22 cellular contexts compared by ENCODE assay signal in the genomic region with DNA sequence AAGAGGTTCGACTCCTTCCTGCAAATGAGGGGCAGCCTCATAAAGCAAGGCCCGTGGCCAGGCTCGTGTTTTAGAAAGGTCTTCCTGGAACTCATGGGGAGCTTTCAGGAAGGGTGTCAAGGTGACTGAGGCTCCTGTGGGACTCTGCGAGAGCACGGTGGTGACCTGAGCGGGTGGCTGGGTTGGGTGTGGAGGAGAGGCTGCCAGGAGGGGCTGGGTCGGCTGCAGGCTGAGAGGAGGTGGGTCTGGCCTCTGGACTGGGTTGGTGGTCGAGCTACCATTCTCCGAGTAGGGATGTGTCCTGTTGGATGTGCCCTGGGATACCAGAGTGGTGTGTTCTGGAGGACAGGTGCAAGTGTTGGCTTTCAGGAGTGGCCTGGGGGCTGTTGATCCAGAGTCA.
DNase-seq lines count a peak whose midpoint lies in the region; ATAC-seq and TF ChIP-seq lines count a peak whose summit lies in the region.
"Had no signal": no experiment of that assay in that cellular context is flagged by ENCODE, and none has a peak within 500 bp of the region (broad histone marks: within the 10 kb centered on the region; RNA-seq: fewer than 3 reads in every experiment).

No MANE protein-coding gene starts in this region.

- H3K4me1 ChIP-seq in Peyer's patch (no peaks in the 10 kb centered on the region), gastrocnemius medialis (peaks cover 33 to 73% of the 10 kb centered on the region in 2 donors)
- H3K4me1 ChIP-seq: suprapubic skin, vagina had no signal

- no peak for DNase-seq in activated T-cell treated with anti-CD3 and anti-CD28 coated beads, Interleukin-2, amount 50 U/mL, for 24 hours
- no peak for DNase-seq in activated T-cell treated with anti-CD3 and anti-CD28 coated beads for 4 hours
- DNase-seq in Peyer's patch, result peak in 2 of 3 donors; percentile 40 to 46
- DNase-seq in central memory CD8-positive, alpha-beta T cell (ENCODE audit: low spot score in 2 of 2), result no peak
- DNase-seq in gastrocnemius medialis, result peak in 1 of 2 donors; percentile 29
- no peak for DNase-seq in NCI-H1436 treated with DMSO at 0.1 percent for 48 hours (lab: John Stamatoyannopoulos, UW)
- DNase-seq: HFFc6; mammary epithelial cell; MG63; NCI-H774; Right ventricle myocardium superior; small intestine; stimulated activated CD4-positive, alpha-beta T cell treated with anti-CD3 and anti-CD28 coated beads, Interleukin-4, amount 100 ng/mL, for 24 hours had no signal

- no peak overlapping the region for H3K4me3 Mint-ChIP-seq in activated T-cell treated with anti-CD3 and anti-CD28 coated beads, Interleukin-2, amount 50 U/mL, for 24 hours
- no peak overlapping the region for H3K4me3 Mint-ChIP-seq in central memory CD8-positive, alpha-beta T cell
- H3K4me3 Mint-ChIP-seq: HFFc6, nephron had no signal

- H3K4me3 ChIP-seq in Peyer's patch (no peak overlapping the region), gastrocnemius medialis (no peak overlapping the region)
- H3K4me3 ChIP-seq: MG63, suprapubic skin, vagina had no signal

- H3K4me1 Mint-ChIP-seq in activated T-cell treated with anti-CD3 and anti-CD28 coated beads, Interleukin-2, amount 50 U/mL, for 24 hours (ENCODE audit: low read depth), result peaks cover 13% of the 10 kb centered on the region
- H3K4me1 Mint-ChIP-seq in central memory CD8-positive, alpha-beta T cell, result peaks cover 29% of the 10 kb centered on the region

- H3K27ac Mint-ChIP-seq in activated T-cell treated with anti-CD3 and anti-CD28 coated beads, Interleukin-2, amount 50 U/mL, for 24 hours, result peak overlapping the region; percentile 61
- H3K27ac Mint-ChIP-seq in central memory CD8-positive, alpha-beta T cell (ENCODE audit: low read depth), result peak overlapping the region; percentile 68
- H3K27ac Mint-ChIP-seq: activated T-helper 2 cell treated with anti-CD3 and anti-CD28 coated beads, Interferon-gamma antibody, Interleukin-2, Interleukin-4, amounts not matched to agents 10 μg/mL and 5 μg/mL and 100 μg/mL, durations not matched to agents 14 hours and 24 hours and 36 hours; HFFc6; nephron; progenitor cell of endocrine pancreas had no signal

- no peaks in the 10 kb centered on the region for H3K27me3 Mint-ChIP-seq in activated T-cell treated with anti-CD3 and anti-CD28 coated beads, Interleukin-2, amount 50 U/mL, for 24 hours
- no peaks in the 10 kb centered on the region for H3K27me3 Mint-ChIP-seq in central memory CD8-positive, alpha-beta T cell
- H3K27me3 Mint-ChIP-seq: IgD-negative memory B cell, progenitor cell of endocrine pancreas had no signal

- intact Hi-C loops in gastrocnemius medialis (cut with DNase I; ENCODE audit: low total_unique reads), result no loop called here

- ATAC-seq in central memory CD8-positive, alpha-beta T cell (replicated peaks; ENCODE audit: extremely low read depth, poor library complexity, severe bottlenecking), result no peak
- ATAC-seq in gastrocnemius medialis (no peak), GM19324 (IDR thresholded peaks at IDR 0.05; ENCODE audit: low FRiP score, unreplicated experiment) (no peak), HG03432 (IDR thresholded peaks at IDR 0.05; ENCODE audit: unreplicated experiment) (no peak)

- H3K9me3 Mint-ChIP-seq in activated T-cell treated with anti-CD3 and anti-CD28 coated beads, Interleukin-2, amount 50 U/mL, for 24 hours, result no peaks in the 10 kb centered on the region
- H3K9me3 Mint-ChIP-seq in central memory CD8-positive, alpha-beta T cell, result no peaks in the 10 kb centered on the region
- H3K9me3 Mint-ChIP-seq: activated T-helper 2 cell treated with anti-CD3 and anti-CD28 coated beads, Interferon-gamma antibody, Interleukin-2, Interleukin-4, amounts not matched to agents 10 μg/mL and 5 μg/mL and 100 μg/mL, durations not matched to agents 14 hours and 24 hours and 36 hours; HFFc6; IgD-negative memory B cell; nephron had no signal

- TF ChIP-seq CTCF in Peyer's patch (IDR thresholded peaks at IDR 0.05) (no peak), gastrocnemius medialis (IDR thresholded peaks at IDR 0.05 in 4 of 5, conservative IDR thresholded peaks at IDR 0.05 in 1 of 5) (no peak)

- in situ Hi-C loops in gastrocnemius medialis (cut with MboI; ENCODE audit: low sequenced_read_pairs in 4 of 4), result no loop called here

- H3K27me3 ChIP-seq in Peyer's patch, result no peaks in the 10 kb centered on the region
- no peaks in the 10 kb centered on the region for H3K27me3 ChIP-seq in gastrocnemius medialis
- H3K27me3 ChIP-seq: MG63, suprapubic skin, vagina had no signal

- H3K36me3 Mint-ChIP-seq in activated T-cell treated with anti-CD3 and anti-CD28 coated beads, Interleukin-2, amount 50 U/mL, for 24 hours (ENCODE audit: low read depth), result peaks cover 95% of the 10 kb centered on the region
- H3K36me3 Mint-ChIP-seq in central memory CD8-positive, alpha-beta T cell (ENCODE audit: insufficient read depth), result peaks cover 33% of the 10 kb centered on the region

- no peak overlapping the region for H3K27ac ChIP-seq in Peyer's patch
- H3K27ac ChIP-seq in gastrocnemius medialis, result peak overlapping the region; percentile 46 to 96 (median 67)
- H3K27ac ChIP-seq: HL-60, suprapubic skin, vagina had no signal

- TF ChIP-seq POLR2A in Peyer's patch (IDR thresholded peaks at IDR 0.05), result no peak
- TF ChIP-seq POLR2A in gastrocnemius medialis (IDR thresholded peaks at IDR 0.05), result no peak

- H3K36me3 ChIP-seq in Peyer's patch (peaks cover 0 to 88% (median 0%) of the 10 kb centered on the region in 3 donors), gastrocnemius medialis (peaks cover 0 to 76% of the 10 kb centered on the region in 2 donors)

- H3K9me3 ChIP-seq in Peyer's patch (no peaks in the 10 kb centered on the region), gastrocnemius medialis (no peaks in the 10 kb centered on the region)
- H3K9me3 ChIP-seq: MG63, suprapubic skin, vagina had no signal

Comparison
In these comparisons a context has a peak if more than half of its experiments do, and no peak if none do; other contexts are left out.
1. DNase-seq: peak in Peyer's patch (2 of 3); none in activated T-cell treated with anti-CD3 and anti-CD28 coated beads, Interleukin-2, amount 50 U/mL, for 24 hours (single experiment), activated T-cell treated with anti-CD3 and anti-CD28 coated beads for 4 hours (single experiment), central memory CD8-positive, alpha-beta T cell (0 of 2) and NCI-H1436 treated with DMSO at 0.1 percent for 48 hours (single experiment).
2. H3K27ac ChIP-seq: peak in gastrocnemius medialis (4 of 4); none in Peyer's patch (0 of 4).